In genomic region chr3:150951923-150952322, GRCh38 we compare ENCODE assay signal across 3 cellular contexts.
TF ChIP-seq lines count a peak whose summit lies in the region.

No MANE protein-coding gene starts in this region.

TF ChIP-seq in HepG2, 621 proteins besides CTCF, POLR2A, EP300 and RAD21:
- TF ChIP-seq ZFP91 (CRISPR knock-in tag; IDR thresholded peaks at IDR 0.05; ENCODE audit: borderline replicate concordance) (no peak), ZBTB42 (CRISPR knock-in tag; IDR thresholded peaks at IDR 0.05) (no peak), MXD4 (CRISPR knock-in tag; IDR thresholded peaks at IDR 0.05) (no peak), ZNF431 (CRISPR knock-in tag; IDR thresholded peaks at IDR 0.05; ENCODE audit: borderline replicate concordance, low read depth) (no peak), GATAD2A (CRISPR knock-in tag; IDR thresholded peaks at IDR 0.05) (no peak), ZMAT5 (CRISPR knock-in tag; IDR thresholded peaks at IDR 0.05; ENCODE audit: borderline replicate concordance, low read depth) (no peak), ZNF670 (CRISPR knock-in tag; IDR thresholded peaks at IDR 0.05; ENCODE audit: borderline replicate concordance) (no peak), POLR2AphosphoS2 (IDR thresholded peaks at IDR 0.05; ENCODE audit: low read depth, low read length) (no peak), SMAD9 (CRISPR knock-in tag; IDR thresholded peaks at IDR 0.05) (no peak), PBX3 (CRISPR knock-in tag; IDR thresholded peaks at IDR 0.05; ENCODE audit: borderline replicate concordance) (no peak), ATF1 (CRISPR knock-in tag; IDR thresholded peaks at IDR 0.05) (no peak), REPIN1 (CRISPR knock-in tag; IDR thresholded peaks at IDR 0.05; ENCODE audit: borderline replicate concordance, low read depth) (no peak), ZNF891 (CRISPR knock-in tag; IDR thresholded peaks at IDR 0.05) (no peak), ZNF24 (IDR thresholded peaks at IDR 0.05) (no peak), ATAD3A (CRISPR knock-in tag; IDR thresholded peaks at IDR 0.05) (no peak), ZNF446 (CRISPR knock-in tag; IDR thresholded peaks at IDR 0.05) (no peak), RELA (CRISPR knock-in tag; IDR thresholded peaks at IDR 0.05) (no peak)
TF ChIP-seq in HepG2: peak in this region for 0.

TF ChIP-seq in GM23338, 12 proteins besides CTCF, POLR2A, EP300 and RAD21 (continues in another document):
- TF ChIP-seq EZH2phosphoT487 (IDR thresholded peaks at IDR 0.05; ENCODE audit: unreplicated experiment), result no peak
- no peak for TF ChIP-seq ETS1 (IDR thresholded peaks at IDR 0.05)
- no peak for TF ChIP-seq NANOG (IDR thresholded peaks at IDR 0.05; ENCODE audit: borderline replicate concordance)
- no peak for TF ChIP-seq EZH2 (IDR thresholded peaks at IDR 0.05; ENCODE audit: low read depth, unreplicated experiment)
- TF ChIP-seq REST (IDR thresholded peaks at IDR 0.05; ENCODE audit: unreplicated experiment), result no peak
- TF ChIP-seq POLR2AphosphoS5 (IDR thresholded peaks at IDR 0.05; ENCODE audit: low read depth), result no peak
- TF ChIP-seq ZNF114 (CRISPR knock-in tag; IDR thresholded peaks at IDR 0.05), result no peak
- TF ChIP-seq JUNB (IDR thresholded peaks at IDR 0.05; ENCODE audit: unreplicated experiment), result no peak
- no peak for TF ChIP-seq STAT1 (IDR thresholded peaks at IDR 0.05; ENCODE audit: unreplicated experiment)
- no peak for TF ChIP-seq ZNF331 (CRISPR knock-in tag; IDR thresholded peaks at IDR 0.05; ENCODE audit: low read depth)

TF ChIP-seq in K562, 482 proteins besides CTCF, POLR2A, EP300 and RAD21:
- TF ChIP-seq GABPA (tag; conservative IDR thresholded peaks at IDR 0.05; ENCODE audit: low read depth), result peak; percentile 34
- TF ChIP-seq NEUROD1 (IDR thresholded peaks at IDR 0.05; ENCODE audit: borderline replicate concordance, low read depth, low read length, partially characterized antibody), result no peak
- no peak for TF ChIP-seq ETV6 (IDR thresholded peaks at IDR 0.05; ENCODE audit: borderline replicate concordance in 1 of 2, low read depth in 2 of 2, low read length in 1 of 2)
- no peak for TF ChIP-seq ETV6 (CRISPR knock-in tag; IDR thresholded peaks at IDR 0.05; ENCODE audit: borderline replicate concordance)
- TF ChIP-seq ZNF717 (CRISPR knock-in tag; IDR thresholded peaks at IDR 0.05), result no peak
- TF ChIP-seq RBM17 (IDR thresholded peaks at IDR 0.05; ENCODE audit: borderline replicate concordance, low read depth, low read length), result no peak
- no peak for TF ChIP-seq HNRNPLL (IDR thresholded peaks at IDR 0.05; ENCODE audit: low read depth, low read length, poor library complexity, severe bottlenecking)
- no peak for TF ChIP-seq HMBOX1 (IDR thresholded peaks at IDR 0.05)
- no peak for TF ChIP-seq TARDBP (IDR thresholded peaks at IDR 0.05)
- no peak for TF ChIP-seq MEIS2 (IDR thresholded peaks at IDR 0.05; ENCODE audit: partially characterized antibody)
- TF ChIP-seq COPS2 (conservative IDR thresholded peaks at IDR 0.05), result no peak
- TF ChIP-seq RBM22 (IDR thresholded peaks at IDR 0.05; ENCODE audit: low read depth, low read length, poor library complexity, severe bottlenecking), result no peak
- TF ChIP-seq SRSF9 (IDR thresholded peaks at IDR 0.05; ENCODE audit: borderline replicate concordance, low read depth, low read length), result no peak
- TF ChIP-seq BCOR (IDR thresholded peaks at IDR 0.05), result no peak
- no peak for TF ChIP-seq ZNF197 (CRISPR knock-in tag; IDR thresholded peaks at IDR 0.05; ENCODE audit: low read depth)
- no peak for TF ChIP-seq CXXC5 (CRISPR knock-in tag; IDR thresholded peaks at IDR 0.05)
- TF ChIP-seq ZBTB7A (IDR thresholded peaks at IDR 0.05; ENCODE audit: borderline replicate concordance, control insufficient read depth, low read depth, low read length), result no peak
- TF ChIP-seq THRAP3 (IDR thresholded peaks at IDR 0.05; ENCODE audit: borderline replicate concordance), result no peak
- TF ChIP-seq MCM2 (IDR thresholded peaks at IDR 0.05; ENCODE audit: low read depth), result no peak
- peak; percentile 70 for TF ChIP-seq ETV1 (tag; conservative IDR thresholded peaks at IDR 0.05; ENCODE audit: low read depth)
- TF ChIP-seq CLOCK (CRISPR knock-in tag; IDR thresholded peaks at IDR 0.05; ENCODE audit: borderline replicate concordance), result no peak
- no peak for TF ChIP-seq PREB (CRISPR knock-in tag; IDR thresholded peaks at IDR 0.05)
- no peak for TF ChIP-seq ZNF766 (CRISPR knock-in tag; conservative IDR thresholded peaks at IDR 0.05)
- TF ChIP-seq ZNF445 (CRISPR knock-in tag; IDR thresholded peaks at IDR 0.05; ENCODE audit: low read depth), result no peak
- peak; percentile 20; the same call in 1 of the 2 replicates for TF ChIP-seq GABPB1 (CRISPR knock-in tag; IDR thresholded peaks at IDR 0.05)
- no peak for TF ChIP-seq MTA3 (IDR thresholded peaks at IDR 0.05; ENCODE audit: borderline replicate concordance)
- no peak for TF ChIP-seq ZBTB33 (CRISPR knock-in tag; IDR thresholded peaks at IDR 0.05)
- TF ChIP-seq ZNF311 (CRISPR knock-in tag; IDR thresholded peaks at IDR 0.05), result no peak
